9 cellular contexts compared by ENCODE assay signal in the genomic region with DNA sequence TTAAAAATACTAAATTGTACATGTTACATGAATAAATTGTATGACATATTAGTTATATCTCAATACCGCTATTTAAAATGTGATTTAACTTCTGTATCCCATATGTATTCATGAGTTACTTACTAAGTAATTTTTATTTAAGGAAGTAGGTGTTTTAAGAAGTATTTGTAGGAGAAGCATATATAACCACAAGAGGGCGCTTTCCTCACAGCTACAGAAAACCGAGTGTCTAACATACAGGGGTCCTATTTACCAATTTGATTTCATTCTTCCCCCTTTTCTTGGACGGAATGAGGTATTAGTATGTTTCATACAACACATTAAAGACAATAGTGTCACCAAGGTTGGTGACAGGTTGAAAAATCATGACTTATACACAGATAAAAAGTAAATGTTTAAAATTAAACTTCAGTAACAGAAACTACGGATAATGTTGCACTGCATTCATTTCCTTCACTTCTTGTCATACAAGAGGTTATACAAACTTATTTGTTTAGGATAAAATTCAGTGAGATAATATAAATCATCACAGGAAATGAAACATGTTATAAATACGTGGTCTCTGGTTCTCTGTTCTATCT.
A peak's percentile ranks its signal among the peaks of the same experiment; 100 is the strongest.
DNase-seq lines count a peak whose midpoint lies in the region; ATAC-seq and TF ChIP-seq lines count a peak whose summit lies in the region.
"Had no signal": no experiment of that assay in that cellular context is flagged by ENCODE, and none has a peak within 500 bp of the region (broad histone marks: within the 10 kb centered on the region; RNA-seq: fewer than 3 reads in every experiment).

No MANE protein-coding gene starts in this region.

- TF ChIP-seq CTCF in A673 (conservative IDR thresholded peaks at IDR 0.05; ENCODE audit: low read depth, low read length): peak; percentile 60
- peak; percentile 35 for TF ChIP-seq CTCF in GM20000 (IDR thresholded peaks at IDR 0.05; ENCODE audit: extremely low read depth, missing control alignments)
- TF ChIP-seq CTCF in MCF 10A (IDR thresholded peaks at IDR 0.05; ENCODE audit: unreplicated experiment): peak; percentile 61
- peak; percentile 57 to 67 for TF ChIP-seq CTCF in left lung (IDR thresholded peaks at IDR 0.05)

- POLR2A ChIA-PET in A673 (lab: Charles Lee; ENCODE audit: low non-redundant PET) (no interaction called here), MCF 10A (lab: Yijun Ruan, JAX) (no interaction called here)

- H3K27me3 Mint-ChIP-seq in MCF 10A (ENCODE audit: insufficient read depth, unreplicated experiment): no peaks in the 10 kb centered on the region
- H3K27me3 Mint-ChIP-seq: central memory CD8-positive, alpha-beta T cell had no signal

- intact Hi-C loops in A673 (cut with micrococcal nuclease; ENCODE audit: unreplicated experiment): loop anchor here (2.0 to 5.0 kb wide), 5 partner anchors 127 to 412 kb away; partner anchors contain the start of gene MAGI1
- intact Hi-C loops in MCF 10A (cut with micrococcal nuclease): loop anchor here (1.0 to 2.0 kb wide), 4 partner anchors 129 to 412 kb away; partner anchors contain the start of gene MAGI1
- intact Hi-C loops in left lung (cut with DNase I): loop anchor here in 1 of 2 donors (5.0 kb wide), 1 partner anchor 347 kb away; no protein-coding TSS in a partner anchor

- no peak overlapping the region for H3K4me3 Mint-ChIP-seq in MCF 10A (ENCODE audit: unreplicated experiment)
- H3K4me3 Mint-ChIP-seq: central memory CD8-positive, alpha-beta T cell had no signal

- no peak overlapping the region for H3K4me3 ChIP-seq in A673 (ENCODE audit: low read depth, low read length, poor library complexity, severe bottlenecking)
- H3K4me3 ChIP-seq in left lung: no peak overlapping the region

- H3K36me3 ChIP-seq in A673 (ENCODE audit: insufficient read depth, low read length, poor library complexity, severe bottlenecking) (no peaks in the 10 kb centered on the region), left lung (no peaks in the 10 kb centered on the region)

- no TSS peak for BruUV-seq in A673 (replicated peaks; lab: Mats Ljungman, UMichigan)
- BruUV-seq in MCF 10A (replicated peaks; lab: Mats Ljungman, UMichigan): no TSS peak

- H3K27me3 ChIP-seq in A673 (replicated peaks; ENCODE audit: insufficient read depth, low read depth, low read length, poor library complexity) (no peaks in the 10 kb centered on the region), left lung (no peaks in the 10 kb centered on the region)

- peaks cover 39% of the 10 kb centered on the region for H3K4me1 ChIP-seq in A673 (ENCODE audit: insufficient read depth, low read length, poor library complexity, severe bottlenecking)
- H3K4me1 ChIP-seq in left lung: no peaks in the 10 kb centered on the region

- no peaks in the 10 kb centered on the region for H3K9me3 Mint-ChIP-seq in MCF 10A (ENCODE audit: unreplicated experiment)
- H3K9me3 Mint-ChIP-seq: central memory CD8-positive, alpha-beta T cell had no signal

- ATAC-seq in left lung (peak; percentile 68), HG03439 (IDR thresholded peaks at IDR 0.05; ENCODE audit: unreplicated experiment) (no peak)

- H3K36me3 Mint-ChIP-seq in MCF 10A (ENCODE audit: insufficient read depth, unreplicated experiment): no peaks in the 10 kb centered on the region

- DNase-seq in A673 (ENCODE audit: low spot score) (peak; percentile 75), GM20000 (ENCODE audit: low spot score) (peak; percentile 13), NCI-H345 treated with DMSO at 0.1 percent for 48 hours (lab: John Stamatoyannopoulos, UW; ENCODE audit: unreplicated experiment) (peak; percentile 35), MCF 10A (ENCODE audit: unreplicated experiment) (peak; percentile 48), left lung (no peak), T1000 (lab: John Stamatoyannopoulos, UW) (no peak)
- DNase-seq in activated CD4-positive, alpha-beta T cell treated with anti-CD3 and anti-CD28 coated beads, Interleukin-2, amount 50 U/mL, for 4 hours: no peak

- CTCF ChIA-PET in A673 (lab: Charles Lee): interaction anchor here (0.5 kb wide), 1 partner anchor 354 kb away, joined by 8 read pairs; no protein-coding TSS in a partner anchor
- CTCF ChIA-PET in MCF 10A (lab: Yijun Ruan, JAX): interaction anchor here (0.8 to 3.2 kb wide), 5 partner anchors 15 to 354 kb away, joined by 3 to 21 read pairs (median 6); no protein-coding TSS in a partner anchor

- no peaks in the 10 kb centered on the region for H3K9me3 ChIP-seq in A673 (ENCODE audit: low read depth, low read length, poor library complexity, severe bottlenecking)
- H3K9me3 ChIP-seq in left lung: no peaks in the 10 kb centered on the region

- H3K27ac ChIP-seq in A673 (ENCODE audit: low read depth, low read length, poor library complexity, severe bottlenecking): peak overlapping the region; percentile 57
- no peak overlapping the region for H3K27ac ChIP-seq in left lung

- H3K4me1 Mint-ChIP-seq in MCF 10A (ENCODE audit: insufficient read depth, unreplicated experiment): no peaks in the 10 kb centered on the region
- H3K4me1 Mint-ChIP-seq: central memory CD8-positive, alpha-beta T cell had no signal

- no peak overlapping the region for H3K27ac Mint-ChIP-seq in MCF 10A (ENCODE audit: low read depth, unreplicated experiment)

Comparison
In these comparisons a context has a peak if more than half of its experiments do, and no peak if none do; other contexts are left out.
1. DNase-seq: peak in A673 (single experiment), GM20000 (single experiment), NCI-H345 treated with DMSO at 0.1 percent for 48 hours (single experiment) and MCF 10A (single experiment); none in left lung (0 of 2), T1000 (single experiment) and activated CD4-positive, alpha-beta T cell treated with anti-CD3 and anti-CD28 coated beads, Interleukin-2, amount 50 U/mL, for 4 hours (0 of 2).
2. Peak in every context shown above with its lines, with median percentiles within 50 percentile points of each other: CTCF ChIP-seq.